ENCODE assay signal across 1 cellular context in the genomic region with DNA sequence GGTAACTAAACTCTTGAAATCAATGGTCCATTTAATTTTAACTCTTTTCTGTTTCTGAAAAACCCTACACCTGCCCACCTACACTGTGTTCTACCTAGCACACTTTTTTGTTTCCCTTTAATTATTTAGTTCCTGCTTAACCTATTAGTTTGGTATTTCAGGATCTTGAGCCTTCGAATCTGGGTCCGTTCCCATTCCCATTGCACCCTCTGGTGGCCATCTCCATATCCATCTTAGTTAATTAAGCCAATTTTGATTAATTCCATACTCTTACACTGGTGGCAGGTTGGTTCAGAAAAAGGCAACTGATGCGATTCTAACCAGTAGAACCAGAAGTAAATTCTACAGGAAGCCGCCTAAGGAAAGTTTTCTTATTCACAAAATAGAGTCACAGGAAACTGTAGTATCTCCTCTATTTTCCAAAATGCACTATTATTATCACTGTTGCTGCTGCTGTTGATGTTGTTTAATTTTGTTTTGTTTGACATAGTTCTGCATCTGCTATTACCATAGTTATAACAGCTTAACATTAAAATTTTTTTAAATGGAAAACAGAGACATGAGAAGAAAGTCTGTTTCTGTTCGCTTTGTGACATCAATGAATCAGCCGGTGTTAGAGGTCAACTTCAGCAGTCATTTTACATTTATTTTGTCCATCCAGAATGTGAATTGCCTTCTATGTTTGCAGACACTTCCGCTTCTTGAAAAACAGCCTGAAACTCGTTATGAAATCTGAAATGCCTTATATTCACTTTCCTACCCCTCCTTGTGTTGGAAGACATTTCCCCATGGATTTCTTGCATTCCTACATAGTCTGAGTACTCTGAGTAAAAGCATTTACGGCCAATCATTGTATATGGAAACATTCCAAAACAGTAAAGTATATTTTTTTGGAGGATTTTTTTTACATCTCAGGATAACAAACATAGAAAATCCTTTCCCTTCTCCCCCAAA.
TF ChIP-seq lines count a peak whose summit lies in the region.

No MANE protein-coding gene starts in this region.

TF ChIP-seq in Ishikawa, 13 proteins besides CTCF, POLR2A, EP300 and RAD21:
- TF ChIP-seq TCF12 (IDR thresholded peaks at IDR 0.05; ENCODE audit: low read depth) (no peak), TAF1 (IDR thresholded peaks at IDR 0.05; ENCODE audit: low read depth) (no peak), CREB1 (IDR thresholded peaks at IDR 0.05; ENCODE audit: low read depth) (no peak), FOXM1 (IDR thresholded peaks at IDR 0.05; ENCODE audit: borderline replicate concordance, low read depth) (no peak), NFIC (IDR thresholded peaks at IDR 0.05) (no peak), ZBTB7A (IDR thresholded peaks at IDR 0.05; ENCODE audit: low read depth) (no peak), TEAD4 (IDR thresholded peaks at IDR 0.05) (no peak), CEBPB (IDR thresholded peaks at IDR 0.05) (no peak), EGR1 (IDR thresholded peaks at IDR 0.05) (no peak), YY1 (IDR thresholded peaks at IDR 0.05; ENCODE audit: low read depth) (no peak)
- TF ChIP-seq, protein P1, sequence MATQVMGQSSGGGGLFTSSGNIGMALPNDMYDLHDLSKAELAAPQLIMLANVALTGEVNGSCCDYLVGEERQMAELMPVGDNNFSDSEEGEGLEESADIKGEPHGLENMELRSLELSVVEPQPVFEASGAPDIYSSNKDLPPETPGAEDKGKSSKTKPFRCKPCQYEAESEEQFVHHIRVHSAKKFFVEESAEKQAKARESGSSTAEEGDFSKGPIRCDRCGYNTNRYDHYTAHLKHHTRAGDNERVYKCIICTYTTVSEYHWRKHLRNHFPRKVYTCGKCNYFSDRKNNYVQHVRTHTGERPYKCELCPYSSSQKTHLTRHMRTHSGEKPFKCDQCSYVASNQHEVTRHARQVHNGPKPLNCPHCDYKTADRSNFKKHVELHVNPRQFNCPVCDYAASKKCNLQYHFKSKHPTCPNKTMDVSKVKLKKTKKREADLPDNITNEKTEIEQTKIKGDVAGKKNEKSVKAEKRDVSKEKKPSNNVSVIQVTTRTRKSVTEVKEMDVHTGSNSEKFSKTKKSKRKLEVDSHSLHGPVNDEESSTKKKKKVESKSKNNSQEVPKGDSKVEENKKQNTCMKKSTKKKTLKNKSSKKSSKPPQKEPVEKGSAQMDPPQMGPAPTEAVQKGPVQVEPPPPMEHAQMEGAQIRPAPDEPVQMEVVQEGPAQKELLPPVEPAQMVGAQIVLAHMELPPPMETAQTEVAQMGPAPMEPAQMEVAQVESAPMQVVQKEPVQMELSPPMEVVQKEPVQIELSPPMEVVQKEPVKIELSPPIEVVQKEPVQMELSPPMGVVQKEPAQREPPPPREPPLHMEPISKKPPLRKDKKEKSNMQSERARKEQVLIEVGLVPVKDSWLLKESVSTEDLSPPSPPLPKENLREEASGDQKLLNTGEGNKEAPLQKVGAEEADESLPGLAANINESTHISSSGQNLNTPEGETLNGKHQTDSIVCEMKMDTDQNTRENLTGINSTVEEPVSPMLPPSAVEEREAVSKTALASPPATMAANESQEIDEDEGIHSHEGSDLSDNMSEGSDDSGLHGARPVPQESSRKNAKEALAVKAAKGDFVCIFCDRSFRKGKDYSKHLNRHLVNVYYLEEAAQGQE (IDR thresholded peaks at IDR 0.05; ENCODE audit: low read depth): no peak
- TF ChIP-seq, protein P2, sequence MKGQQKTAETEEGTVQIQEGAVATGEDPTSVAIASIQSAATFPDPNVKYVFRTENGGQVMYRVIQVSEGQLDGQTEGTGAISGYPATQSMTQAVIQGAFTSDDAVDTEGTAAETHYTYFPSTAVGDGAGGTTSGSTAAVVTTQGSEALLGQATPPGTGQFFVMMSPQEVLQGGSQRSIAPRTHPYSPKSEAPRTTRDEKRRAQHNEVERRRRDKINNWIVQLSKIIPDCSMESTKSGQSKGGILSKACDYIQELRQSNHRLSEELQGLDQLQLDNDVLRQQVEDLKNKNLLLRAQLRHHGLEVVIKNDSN (IDR thresholded peaks at IDR 0.05): no peak
TF ChIP-seq in Ishikawa: peak in this region for 0.
